ENCODE assay signal across 22 cellular contexts in genomic region chr16:5863207-5863606, GRCh38.
DNase-seq lines count a peak whose midpoint lies in the region; ATAC-seq, FAIRE-seq and TF ChIP-seq lines count a peak whose summit lies in the region.
"Had no signal": no experiment of that assay in that cellular context is flagged by ENCODE, and none has a peak within 500 bp of the region (broad histone marks: within the 10 kb centered on the region; RNA-seq: fewer than 3 reads in every experiment).

No MANE protein-coding gene starts in this region.

- ATAC-seq in IMR-90 (ENCODE audit: low read depth) = no peak
- no peak for ATAC-seq in HG02884 (IDR thresholded peaks at IDR 0.05; ENCODE audit: unreplicated experiment)
- ATAC-seq: A549; CD8-positive, alpha-beta T cell had no signal

- in situ Hi-C loops in IMR-90 (cut with MboI; ENCODE audit: low sequenced_read_pairs) = no loop called here

- TF ChIP-seq EP300 in SK-N-SH (IDR thresholded peaks at IDR 0.05; ENCODE audit: borderline replicate concordance in 1 of 2, low read depth in 1 of 2, low read length in 1 of 2) = peak in 1 of 2 experiments; percentile 81; a peak in 2 of 4 replicates

- intact Hi-C loops in IMR-90 (cut with micrococcal nuclease) = no loop called here

- no peaks in the 10 kb centered on the region for H3K9me1 ChIP-seq in IMR-90 (ENCODE audit: insufficient read depth, low read length)

- no peaks in the 10 kb centered on the region for H3K4me1 ChIP-seq in IMR-90 (ENCODE audit: control insufficient read depth, insufficient read depth, low read length)
- peaks cover 0 to 31% of the 10 kb centered on the region in 2 experiments; a peak in 2 of 4 replicates for H3K4me1 ChIP-seq in SK-N-SH (ENCODE audit: control insufficient read depth in 1 of 2, insufficient read depth in 2 of 2, low read depth in 1 of 2, low read length in 1 of 2)
- no peaks in the 10 kb centered on the region for H3K4me1 ChIP-seq in small intestine (ENCODE audit: control insufficient read depth in 2 of 2, insufficient read depth in 1 of 2, low read depth in 1 of 2, low read length in 1 of 2)
- H3K4me1 ChIP-seq: A549, Caco-2 had no signal

- no peak overlapping the region for H2BK120ac ChIP-seq in IMR-90 (ENCODE audit: low read depth, low read length)

- no peak overlapping the region for H2BK15ac ChIP-seq in IMR-90 (ENCODE audit: low read depth, low read length)

- H3F3A ChIP-seq in SK-N-SH (replicated peaks; ENCODE audit: insufficient read depth) = no peaks in the 10 kb centered on the region

- H2BK20ac ChIP-seq in IMR-90 (ENCODE audit: low read depth, low read length) = no peak overlapping the region

- H3K36me3 Mint-ChIP-seq in activated CD4-positive, alpha-beta memory T cell treated with anti-CD3 and anti-CD28 coated beads, Interleukin-2, amount 10 ng/mL, durations not matched to agents 7 days and 5 days (ENCODE audit: low read depth) = no peaks in the 10 kb centered on the region
- H3K36me3 Mint-ChIP-seq: CD8-positive, alpha-beta T cell had no signal

- H2AK5ac ChIP-seq in IMR-90 (ENCODE audit: low read depth, low read length) = no peak overlapping the region

- H3K27me3 Mint-ChIP-seq in activated CD4-positive, alpha-beta memory T cell treated with anti-CD3 and anti-CD28 coated beads, Interleukin-2, amount 10 ng/mL, durations not matched to agents 7 days and 5 days = no peaks in the 10 kb centered on the region
- H3K27me3 Mint-ChIP-seq: B cell; CD4-positive, alpha-beta T cell had no signal

- CTCF ChIA-PET in IMR-90 (lab: Yijun Ruan, JAX) = no interaction called here
- CTCF ChIA-PET in SK-N-SH (lab: Yijun Ruan, JAX) = interaction anchor here (0.7 to 1.7 kb wide), 6 partner anchors 9 to 710 kb away, joined by 3 to 7 read pairs (median 3); no protein-coding TSS in a partner anchor
- CTCF ChIA-PET in activated CD4-positive, alpha-beta memory T cell treated with anti-CD3 and anti-CD28 coated beads, Interleukin-2, amount 10 ng/mL, durations not matched to agents 7 days and 5 days (lab: Charles Lee) = no interaction called here

- no peak overlapping the region for H3K27ac ChIP-seq in IMR-90 (ENCODE audit: insufficient read depth, low read length)
- H3K27ac ChIP-seq in SK-N-SH (ENCODE audit: low read depth in 2 of 2, low read length in 1 of 2) = peak overlapping the region in 1 of 2 experiments; percentile 89; a peak in 2 of 4 replicates
- H3K27ac ChIP-seq in small intestine (ENCODE audit: low read depth in 1 of 2, low read length in 1 of 2) = no peak overlapping the region
- H3K27ac ChIP-seq: 22Rv1; A549; BLaER1 treated with 17β-estradiol and CSF1 and Interleukin-3, amounts not matched to agents 10 nM and 100 nM; C4-2B had no signal

- H3K9ac ChIP-seq in IMR-90 (ENCODE audit: low read depth, low read length) (no peak overlapping the region), SK-N-SH (no peak overlapping the region)
- H3K9ac ChIP-seq: BLaER1 treated with 17β-estradiol and CSF1 and Interleukin-3, amounts not matched to agents 10 nM and 100 nM had no signal

- H2AFZ ChIP-seq in IMR-90 (replicated peaks; ENCODE audit: low read length, poor library complexity) (peak overlapping the region; percentile 10), SK-N-SH (ENCODE audit: low read depth) (no peak overlapping the region)

- no peak for FAIRE-seq in small intestine (lab: Jason Lieb, UNC)
- FAIRE-seq: A549, D721Med, G401.6, GM12891, GM19239 had no signal

- H3K4ac ChIP-seq in IMR-90 (ENCODE audit: low read depth, low read length) = no peak overlapping the region

- DNase-seq in IMR-90 (no peak), SK-N-SH (peak; percentile 78), left kidney (ENCODE audit: low read depth, low spot score) (peak; percentile 46), small intestine (no peak)
- no peak for DNase-seq in activated CD4-positive, alpha-beta memory T cell treated with anti-CD3 and anti-CD28 coated beads, Interleukin-2, amount 10 ng/mL, durations not matched to agents 7 days and 5 days
- DNase-seq: AML-193; Caco-2; Calu3; CD4-positive, alpha-beta T cell; CD8-positive, alpha-beta T cell; DMS79 treated with DMSO at 0.1 percent for 48 hours; GF-D8 had no signal

- H2AK9ac ChIP-seq in IMR-90 (replicated peaks; ENCODE audit: low read depth, low read length, poor library complexity) = no peak overlapping the region

- H4K8ac ChIP-seq in IMR-90 (ENCODE audit: low read depth in 2 of 2, low read length in 2 of 2) = no peak overlapping the region

- H3K9me2 ChIP-seq in SK-N-SH = no peaks in the 10 kb centered on the region

- no peak overlapping the region for H3K4me2 ChIP-seq in IMR-90 (ENCODE audit: low read depth, low read length)
- H3K4me2 ChIP-seq in SK-N-SH = no peak overlapping the region
- H3K4me2 ChIP-seq: A549; BLaER1 treated with 17β-estradiol and CSF1 and Interleukin-3, amounts not matched to agents 10 nM and 100 nM had no signal

- no peak overlapping the region for H3K18ac ChIP-seq in IMR-90 (ENCODE audit: low read depth, low read length)

- no peak overlapping the region for H2BK5ac ChIP-seq in IMR-90 (ENCODE audit: low read depth, low read length, poor library complexity, severe bottlenecking)

- no TSS peak for BruUV-seq in IMR-90 (replicated peaks; lab: Mats Ljungman, UMichigan)

- H3K9me3 ChIP-seq in IMR-90 (ENCODE audit: control insufficient read depth, insufficient read depth, low read length) = peaks cover 19% of the 10 kb centered on the region
- H3K9me3 ChIP-seq in SK-N-SH = no peaks in the 10 kb centered on the region
- H3K9me3 ChIP-seq in small intestine (ENCODE audit: control insufficient read depth, low read depth) = no peaks in the 10 kb centered on the region
- H3K9me3 ChIP-seq: A549; BLaER1 treated with 17β-estradiol and CSF1 and Interleukin-3, amounts not matched to agents 10 nM and 100 nM; Caco-2 had no signal

- H3K27ac Mint-ChIP-seq in activated CD4-positive, alpha-beta memory T cell treated with anti-CD3 and anti-CD28 coated beads, Interleukin-2, amount 10 ng/mL, durations not matched to agents 7 days and 5 days = no peak overlapping the region
- H3K27ac Mint-ChIP-seq: B cell; CD4-positive, alpha-beta T cell; CD8-positive, alpha-beta T cell had no signal

- H3K36me3 ChIP-seq in IMR-90 (ENCODE audit: control insufficient read depth, insufficient read depth, low read length) = no peaks in the 10 kb centered on the region
- no peaks in the 10 kb centered on the region for H3K36me3 ChIP-seq in SK-N-SH (replicated peaks in 1 of 2; ENCODE audit: control insufficient read depth in 1 of 2, insufficient read depth in 2 of 2, low read length in 1 of 2)
- H3K36me3 ChIP-seq in small intestine (ENCODE audit: control insufficient read depth in 2 of 2, insufficient read depth in 2 of 2, low read length in 2 of 2) = no peaks in the 10 kb centered on the region
- H3K36me3 ChIP-seq: BLaER1 treated with 17β-estradiol and CSF1 and Interleukin-3, amounts not matched to agents 10 nM and 100 nM had no signal

- no peak for TF ChIP-seq POLR2A in IMR-90 (IDR thresholded peaks at IDR 0.05; ENCODE audit: low read depth, low read length)

- POLR2A ChIA-PET in IMR-90 (lab: Charles Lee; ENCODE audit: unreplicated experiment) (no interaction called here), SK-N-SH (lab: Yijun Ruan, JAX) (interaction anchor here (0.5 to 0.9 kb wide), 2 partner anchors 247 to 787 kb away, joined by 3 read pairs; no protein-coding TSS in a partner anchor)
- POLR2A ChIA-PET in activated CD4-positive, alpha-beta memory T cell treated with anti-CD3 and anti-CD28 coated beads, Interleukin-2, amount 10 ng/mL, durations not matched to agents 7 days and 5 days (lab: Charles Lee) = no interaction called here

- H4K20me1 ChIP-seq in IMR-90 (ENCODE audit: insufficient read depth, low read length) = no peaks in the 10 kb centered on the region
- H4K20me1 ChIP-seq in SK-N-SH (ENCODE audit: insufficient read depth) = no peaks in the 10 kb centered on the region
- H4K20me1 ChIP-seq: BLaER1 treated with 17β-estradiol and CSF1 and Interleukin-3, amounts not matched to agents 10 nM and 100 nM had no signal

- peaks cover 14% of the 10 kb centered on the region for H3K9me3 Mint-ChIP-seq in activated CD4-positive, alpha-beta memory T cell treated with anti-CD3 and anti-CD28 coated beads, Interleukin-2, amount 10 ng/mL, durations not matched to agents 7 days and 5 days

- no peak for TF ChIP-seq CTCF in IMR-90 (conservative IDR thresholded peaks at IDR 0.05; ENCODE audit: low read depth, low read length)
- TF ChIP-seq CTCF in SK-N-SH (IDR thresholded peaks at IDR 0.05) = no peak

- H3K23ac ChIP-seq in IMR-90 (ENCODE audit: low read depth, low read length) = no peak overlapping the region

- H3K4me3 Mint-ChIP-seq in activated CD4-positive, alpha-beta memory T cell treated with anti-CD3 and anti-CD28 coated beads, Interleukin-2, amount 10 ng/mL, durations not matched to agents 7 days and 5 days = no peak overlapping the region
- H3K4me3 Mint-ChIP-seq: B cell; CD4-positive, alpha-beta T cell; CD8-positive, alpha-beta T cell had no signal

- H3K4me3 ChIP-seq in IMR-90 (ENCODE audit: insufficient read depth, low read depth, low read length) (no peak overlapping the region), SK-N-SH (ENCODE audit: low read depth in 2 of 2, low read length in 1 of 2) (no peak overlapping the region; a peak in 1 of 4 replicates), small intestine (ENCODE audit: low read depth in 1 of 2, low read length in 2 of 2) (no peak overlapping the region)
- H3K4me3 ChIP-seq: A549; BLaER1 treated with 17β-estradiol and CSF1 and Interleukin-3, amounts not matched to agents 10 nM and 100 nM had no signal

- H3K27me3 ChIP-seq in IMR-90 (ENCODE audit: control insufficient read depth, insufficient read depth, low read length) (no peaks in the 10 kb centered on the region), SK-N-SH (ENCODE audit: insufficient read depth) (no peaks in the 10 kb centered on the region), small intestine (ENCODE audit: control insufficient read depth in 2 of 2, insufficient read depth in 2 of 2, low read length in 2 of 2) (no peaks in the 10 kb centered on the region)
- H3K27me3 ChIP-seq: BLaER1 treated with 17β-estradiol and CSF1 and Interleukin-3, amounts not matched to agents 10 nM and 100 nM had no signal

- no peaks in the 10 kb centered on the region for H3K4me1 Mint-ChIP-seq in activated CD4-positive, alpha-beta memory T cell treated with anti-CD3 and anti-CD28 coated beads, Interleukin-2, amount 10 ng/mL, durations not matched to agents 7 days and 5 days
- H3K4me1 Mint-ChIP-seq: B cell had no signal

- H4K91ac ChIP-seq in IMR-90 (ENCODE audit: insufficient read depth, low read depth, low read length) = no peak overlapping the region

- no peak for TF ChIP-seq RAD21 in IMR-90 (IDR thresholded peaks at IDR 0.05; ENCODE audit: low read length)
- TF ChIP-seq RAD21 in SK-N-SH (IDR thresholded peaks at IDR 0.05; ENCODE audit: low read length) = peak; percentile 27; the same call in 1 of the 2 replicates

- no peak overlapping the region for H4K5ac ChIP-seq in IMR-90 (ENCODE audit: low read depth, low read length)

- no peak overlapping the region for H3K56ac ChIP-seq in IMR-90 (ENCODE audit: extremely low read depth, insufficient read depth, low read length)

- 39% methylated on average over 5 of the region's 11 CpGs; no CpG with 5 or more reads in 1 of the 2 experiments for WGBS in IMR-90 (ENCODE audit: extremely low coverage in 2 of 2, insufficient read length in 1 of 2), 2 experiments
- WGBS in SK-N-SH (ENCODE audit: low lambda C conversion rate) = 0% methylated on average over 8 of the region's 11 CpGs
- WGBS in small intestine, 3 donors = 69 to 77% (median 75%) methylated on average over 11 of the region's 11 CpGs

- H3K79me1 ChIP-seq in IMR-90 (ENCODE audit: low read depth in 1 of 2, low read length in 2 of 2) = no peaks in the 10 kb centered on the region

- dilution Hi-C loops in IMR-90 (cut with HindIII; ENCODE audit: low sequenced_read_pairs, unreplicated experiment) = no loop called here

- no peaks in the 10 kb centered on the region for H3K79me2 ChIP-seq in SK-N-SH (ENCODE audit: insufficient read depth)

- no peak overlapping the region for H3K14ac ChIP-seq in IMR-90 (replicated peaks; ENCODE audit: low read depth, low read length)

Comparison
In these comparisons a context has a peak if more than half of its experiments do, and no peak if none do; other contexts are left out.
1. DNase-seq: peak in SK-N-SH (single experiment) and left kidney (single experiment); none in IMR-90 (single experiment), small intestine (single experiment) and activated CD4-positive, alpha-beta memory T cell treated with anti-CD3 and anti-CD28 coated beads, Interleukin-2, amount 10 ng/mL, durations not matched to agents 7 days and 5 days (single experiment).